In genomic region chr6:73857341-73857890, GRCh38 we compare ENCODE assay signal across 20 cellular contexts.
DNase-seq lines count a peak whose midpoint lies in the region; ATAC-seq, FAIRE-seq and TF ChIP-seq lines count a peak whose summit lies in the region.
"Had no signal": no experiment of that assay in that cellular context is flagged by ENCODE, and none has a peak within 500 bp of the region (broad histone marks: within the 10 kb centered on the region; RNA-seq: fewer than 3 reads in every experiment).

No MANE protein-coding gene starts in this region.

- peak overlapping the region; percentile 50 for H3K27ac ChIP-seq in left ventricle myocardium inferior (replicated peaks)
- H3K27ac ChIP-seq: 22Rv1 had no signal

- peak; percentile 77 for FAIRE-seq in urothelium cell line (lab: Jason Lieb, UNC)
- FAIRE-seq: D721Med, G401.6, GM12891, HTR-8/SVneo had no signal

- no peak overlapping the region for H3K4me3 ChIP-seq in left ventricle myocardium inferior
- H3K4me3 ChIP-seq: GM23338 had no signal

- H3K4me1 ChIP-seq in left ventricle myocardium inferior = peaks cover 2% of the 10 kb centered on the region

- no peak for ATAC-seq in left cardiac atrium
- ATAC-seq: CD8-positive, alpha-beta T cell; GM23338 had no signal

- DNase-seq in NCI-H82 (lab: John Stamatoyannopoulos, UW) (peak; percentile 31), NCI-H82 treated with DMSO at 0.1 percent for 48 hours (lab: John Stamatoyannopoulos, UW; ENCODE audit: unreplicated experiment) (no peak), left ventricle myocardium inferior (no peak), left cardiac atrium (no peak), myocyte (ENCODE audit: low read depth) (peak; percentile 69), urothelium cell line (ENCODE audit: low spot score) (no peak), OCI-M2 (lab: John Stamatoyannopoulos, UW; ENCODE audit: unreplicated experiment) (no peak), NCI-H1105 (lab: John Stamatoyannopoulos, UW) (no peak)
- DNase-seq: CD8-positive, alpha-beta T cell; COR-L47; DMS153; DMS79 treated with DMSO at 0.1 percent for 48 hours; EL; H7 had no signal

- intact Hi-C loops in left ventricle myocardium inferior (cut with micrococcal nuclease) = loop anchor here (10.0 kb wide), 1 partner anchor 1357 kb away; no protein-coding TSS in a partner anchor
- intact Hi-C loops in left cardiac atrium (cut with DNase I) = loop anchor here in 1 of 2 donors (10.0 kb wide), 1 partner anchor 1347 kb away; the partner anchor contains the start of gene COL12A1

- no peak for TF ChIP-seq CTCF in left ventricle myocardium inferior (IDR thresholded peaks at IDR 0.05; ENCODE audit: borderline replicate concordance)

- H3K36me3 ChIP-seq in left ventricle myocardium inferior = no peaks in the 10 kb centered on the region

- no peaks in the 10 kb centered on the region for H3K27me3 ChIP-seq in left ventricle myocardium inferior (ENCODE audit: low read depth)

- H3K9me3 ChIP-seq in left ventricle myocardium inferior (replicated peaks) = peaks cover 3% of the 10 kb centered on the region

Comparison
In these comparisons a context has a peak if more than half of its experiments do, and no peak if none do; other contexts are left out.
1. DNase-seq: peak in NCI-H82 (single experiment) and myocyte (single experiment); none in NCI-H82 treated with DMSO at 0.1 percent for 48 hours (single experiment), left ventricle myocardium inferior (single experiment), left cardiac atrium (single experiment), urothelium cell line (single experiment), OCI-M2 (single experiment) and NCI-H1105 (single experiment).